In genomic region chrX:20254712-20255299, GRCh38 we compare ENCODE assay signal across 21 cellular contexts. TPM values are rescaled to one million over a fixed set of nuclear protein-coding genes. Genes with fewer than 3 reads are reported as not detected.
DNase-seq lines count a peak whose midpoint lies in the region; ATAC-seq, FAIRE-seq and TF ChIP-seq lines count a peak whose summit lies in the region.
"Had no signal": no experiment of that assay in that cellular context is flagged by ENCODE, and none has a peak within 500 bp of the region (broad histone marks: within the 10 kb centered on the region; RNA-seq: fewer than 3 reads in every experiment).

No MANE protein-coding gene starts in this region.

- no peaks in the 10 kb centered on the region for H3K27me3 ChIP-seq in astrocyte (ENCODE audit: insufficient read depth, low read length)
- no peaks in the 10 kb centered on the region for H3K27me3 ChIP-seq in GM23338 (ENCODE audit: insufficient read depth)

- TF ChIP-seq CTCF in HFFc6 (IDR thresholded peaks at IDR 0.05) (no peak), astrocyte (IDR thresholded peaks at IDR 0.05; ENCODE audit: insufficient read depth, low read depth, low read length) (no peak), GM23338 (conservative IDR thresholded peaks at IDR 0.05; ENCODE audit: low read depth in 2 of 2) (no peak)

- peaks cover 47% of the 10 kb centered on the region for H3K4me1 Mint-ChIP-seq in activated CD4-positive, alpha-beta T cell treated with anti-CD3 and anti-CD28 coated beads for 36 hours
- peaks cover 15% of the 10 kb centered on the region for H3K4me1 Mint-ChIP-seq in activated CD4-positive, alpha-beta T cell treated with anti-CD3 and anti-CD28 coated beads, Interleukin-2, amount 10 ng/mL, durations not matched to agents 24 days and 14 days
- peaks cover 27% of the 10 kb centered on the region for H3K4me1 Mint-ChIP-seq in HFFc6 (ENCODE audit: low read depth)
- H3K4me1 Mint-ChIP-seq in astrocyte (ENCODE audit: low read depth, unreplicated experiment): peaks cover 1% of the 10 kb centered on the region
- peaks cover 7% of the 10 kb centered on the region; the same call in 2 of the 3 replicates for H3K4me1 Mint-ChIP-seq in GM23338
- H3K4me1 Mint-ChIP-seq: stimulated activated memory B cell treated with anti-CD40 and anti-IgM and Interleukin-4, amounts not matched to agents 10 μg/mL and 1 μg/mL and 100 μg/mL, for 72 hours had no signal

- intact Hi-C loops in activated CD4-positive, alpha-beta T cell treated with anti-CD3 and anti-CD28 coated beads for 36 hours (cut with DNase I, micrococcal nuclease): no loop called here
- intact Hi-C loops in activated CD4-positive, alpha-beta T cell treated with anti-CD3 and anti-CD28 coated beads, Interleukin-2, amount 10 ng/mL, durations not matched to agents 24 days and 14 days (cut with micrococcal nuclease): no loop called here

- H3K9me3 ChIP-seq in astrocyte (ENCODE audit: insufficient read depth, low read depth, low read length): no peaks in the 10 kb centered on the region
- H3K9me3 ChIP-seq: prostate gland had no signal

- H3K27me3 Mint-ChIP-seq in activated CD4-positive, alpha-beta T cell treated with anti-CD3 and anti-CD28 coated beads for 36 hours: no peaks in the 10 kb centered on the region
- H3K27me3 Mint-ChIP-seq in activated CD4-positive, alpha-beta T cell treated with anti-CD3 and anti-CD28 coated beads, Interleukin-2, amount 10 ng/mL, durations not matched to agents 24 days and 14 days: no peaks in the 10 kb centered on the region
- H3K27me3 Mint-ChIP-seq in HFFc6 (ENCODE audit: insufficient read depth) (no peaks in the 10 kb centered on the region; the same call in 1 of the 2 replicates), astrocyte (ENCODE audit: low read depth, unreplicated experiment) (no peaks in the 10 kb centered on the region), GM23338 (ENCODE audit: insufficient read depth, low read depth, poor library complexity) (no peaks in the 10 kb centered on the region)
- H3K27me3 Mint-ChIP-seq: CD4-positive, CD25-positive, alpha-beta regulatory T cell; stimulated activated memory B cell treated with anti-CD40 and anti-IgM and Interleukin-4, amounts not matched to agents 10 μg/mL and 1 μg/mL and 100 μg/mL, for 72 hours had no signal

- H3K4me3 ChIP-seq in astrocyte (ENCODE audit: insufficient read depth, low read depth, low read length) (no peak overlapping the region), GM23338 (no peak overlapping the region)
- H3K4me3 ChIP-seq: prostate gland had no signal

- CTCF ChIA-PET in activated CD4-positive, alpha-beta T cell treated with anti-CD3 and anti-CD28 coated beads for 36 hours (lab: Charles Lee): no interaction called here

- no peaks in the 10 kb centered on the region for H3K9me2 ChIP-seq in GM23338 (ENCODE audit: insufficient read depth)

- H3K36me3 ChIP-seq in astrocyte (ENCODE audit: insufficient read depth, low read length): no peaks in the 10 kb centered on the region
- no peaks in the 10 kb centered on the region for H3K36me3 ChIP-seq in GM23338 (ENCODE audit: insufficient read depth)
- H3K36me3 ChIP-seq: prostate gland had no signal

- no peak overlapping the region for H3K4me3 Mint-ChIP-seq in activated CD4-positive, alpha-beta T cell treated with anti-CD3 and anti-CD28 coated beads for 36 hours
- H3K4me3 Mint-ChIP-seq in activated CD4-positive, alpha-beta T cell treated with anti-CD3 and anti-CD28 coated beads, Interleukin-2, amount 10 ng/mL, durations not matched to agents 24 days and 14 days: no peak overlapping the region
- no peak overlapping the region for H3K4me3 Mint-ChIP-seq in HFFc6
- H3K4me3 Mint-ChIP-seq in astrocyte (ENCODE audit: unreplicated experiment): no peak overlapping the region
- no peak overlapping the region for H3K4me3 Mint-ChIP-seq in GM23338
- H3K4me3 Mint-ChIP-seq: stimulated activated memory B cell treated with anti-CD40 and anti-IgM and Interleukin-4, amounts not matched to agents 10 μg/mL and 1 μg/mL and 100 μg/mL, for 72 hours; T-helper 2 cell treated with Interferon-gamma antibody and Interleukin-4, amounts not matched to agents 5 μg/mL and 100 μg/mL, for 36 hours had no signal

- H3K4me2 ChIP-seq in astrocyte (ENCODE audit: low read length): no peak overlapping the region
- H3K4me2 ChIP-seq in GM23338: no peak overlapping the region

- H4K20me1 ChIP-seq in astrocyte (ENCODE audit: insufficient read depth, low read length) (peaks cover 13% of the 10 kb centered on the region), GM23338 (replicated peaks; ENCODE audit: insufficient read depth) (no peaks in the 10 kb centered on the region; the same call in 1 of the 2 replicates)

- peaks cover 55% of the 10 kb centered on the region for H3K79me2 ChIP-seq in astrocyte (ENCODE audit: insufficient read depth, low read length)
- no peaks in the 10 kb centered on the region for H3K79me2 ChIP-seq in GM23338 (replicated peaks; ENCODE audit: insufficient read depth)

- peaks cover 16% of the 10 kb centered on the region for H3K36me3 Mint-ChIP-seq in activated CD4-positive, alpha-beta T cell treated with anti-CD3 and anti-CD28 coated beads for 36 hours (ENCODE audit: low read depth)
- H3K36me3 Mint-ChIP-seq in activated CD4-positive, alpha-beta T cell treated with anti-CD3 and anti-CD28 coated beads, Interleukin-2, amount 10 ng/mL, durations not matched to agents 24 days and 14 days (ENCODE audit: low read depth): peaks cover 20% of the 10 kb centered on the region
- H3K36me3 Mint-ChIP-seq in HFFc6 (ENCODE audit: low read depth) (no peaks in the 10 kb centered on the region), astrocyte (ENCODE audit: low read depth, unreplicated experiment) (peaks cover 2% of the 10 kb centered on the region), GM23338 (ENCODE audit: low read depth) (peaks cover 3% of the 10 kb centered on the region; the same call in 1 of the 3 replicates)

- H3K9ac ChIP-seq in astrocyte (ENCODE audit: low read length): no peak overlapping the region

- H3F3A ChIP-seq in GM23338 (replicated peaks; ENCODE audit: low read depth): no peaks in the 10 kb centered on the region

- no peak overlapping the region for H3K27ac ChIP-seq in astrocyte (ENCODE audit: low read depth, low read length)
- H3K27ac ChIP-seq in GM23338 (ENCODE audit: low read depth): no peak overlapping the region
- H3K27ac ChIP-seq: prostate gland had no signal

- peak overlapping the region; percentile 37 for H3K27ac Mint-ChIP-seq in activated CD4-positive, alpha-beta T cell treated with anti-CD3 and anti-CD28 coated beads for 36 hours
- H3K27ac Mint-ChIP-seq in activated CD4-positive, alpha-beta T cell treated with anti-CD3 and anti-CD28 coated beads, Interleukin-2, amount 10 ng/mL, durations not matched to agents 24 days and 14 days: no peak overlapping the region
- H3K27ac Mint-ChIP-seq in HFFc6: peak overlapping the region; percentile 63; the same call in 1 of the 2 replicates
- no peak overlapping the region for H3K27ac Mint-ChIP-seq in astrocyte (ENCODE audit: unreplicated experiment)
- H3K27ac Mint-ChIP-seq in GM23338: no peak overlapping the region
- H3K27ac Mint-ChIP-seq: stimulated activated memory B cell treated with anti-CD40 and anti-IgM and Interleukin-4, amounts not matched to agents 10 μg/mL and 1 μg/mL and 100 μg/mL, for 72 hours; T-helper 2 cell treated with Interferon-gamma antibody and Interleukin-4, amounts not matched to agents 5 μg/mL and 100 μg/mL, for 36 hours had no signal

- H3K4me1 ChIP-seq in astrocyte (ENCODE audit: insufficient read depth, low read length) (no peaks in the 10 kb centered on the region), GM23338 (ENCODE audit: insufficient read depth) (no peaks in the 10 kb centered on the region)
- H3K4me1 ChIP-seq: prostate gland had no signal

- FAIRE-seq in astrocyte (lab: Jason Lieb, UNC): peak; percentile 96
- FAIRE-seq: A204.1, kidney had no signal

- ATAC-seq in activated CD4-positive, alpha-beta T cell treated with anti-CD3 and anti-CD28 coated beads for 36 hours: no peak
- no peak for ATAC-seq in GM18867 (IDR thresholded peaks at IDR 0.05; ENCODE audit: unreplicated experiment)
- ATAC-seq in GM23338: no peak
- ATAC-seq: activated CD4-positive, CD25-positive, alpha-beta regulatory T cell treated with anti-CD3 and anti-CD28 coated beads, Interleukin-2, amount 50 U/mL, for 24 hours; stimulated activated memory B cell treated with anti-CD40 and anti-IgM and Interleukin-4, amounts not matched to agents 10 μg/mL and 1 μg/mL and 100 μg/mL, for 72 hours had no signal

- no peaks in the 10 kb centered on the region for H3K9me3 Mint-ChIP-seq in activated CD4-positive, alpha-beta T cell treated with anti-CD3 and anti-CD28 coated beads for 36 hours (ENCODE audit: low read depth)
- H3K9me3 Mint-ChIP-seq in activated CD4-positive, alpha-beta T cell treated with anti-CD3 and anti-CD28 coated beads, Interleukin-2, amount 10 ng/mL, durations not matched to agents 24 days and 14 days: no peaks in the 10 kb centered on the region
- H3K9me3 Mint-ChIP-seq in HFFc6: no peaks in the 10 kb centered on the region
- H3K9me3 Mint-ChIP-seq in astrocyte (ENCODE audit: unreplicated experiment): no peaks in the 10 kb centered on the region
- peaks cover 2% of the 10 kb centered on the region; the same call in 1 of the 3 replicates for H3K9me3 Mint-ChIP-seq in GM23338
- H3K9me3 Mint-ChIP-seq: stimulated activated memory B cell treated with anti-CD40 and anti-IgM and Interleukin-4, amounts not matched to agents 10 μg/mL and 1 μg/mL and 100 μg/mL, for 72 hours; T-helper 2 cell treated with Interferon-gamma antibody and Interleukin-4, amounts not matched to agents 5 μg/mL and 100 μg/mL, for 36 hours had no signal

- no peak for DNase-seq in activated CD4-positive, alpha-beta T cell treated with anti-CD3 and anti-CD28 coated beads for 36 hours
- no peak for DNase-seq in activated CD4-positive, alpha-beta T cell treated with anti-CD3 and anti-CD28 coated beads, Interleukin-2, amount 10 ng/mL, durations not matched to agents 24 days and 14 days
- no peak for DNase-seq in HFFc6
- peak; percentile 56 for DNase-seq in astrocyte (ENCODE audit: low read depth)
- DNase-seq in myocyte (ENCODE audit: low read depth): peak; percentile 28
- DNase-seq in SK-N-DZ (ENCODE audit: low spot score): no peak
- no peak for DNase-seq in GM23338 (ENCODE audit: low spot score)
- DNase-seq: CD4-positive, CD25-positive, alpha-beta regulatory T cell; EL; kidney; mesenchymal stem cell; NCI-H2081; NCI-H510A treated with DMSO at 0.1 percent for 48 hours; SHP77 treated with DMSO at 0.1 percent for 48 hours; trophoblast cell had no signal

- POLR2A ChIA-PET in activated CD4-positive, alpha-beta T cell treated with anti-CD3 and anti-CD28 coated beads for 36 hours (lab: Charles Lee): no interaction called here

- no peak overlapping the region for H2AFZ ChIP-seq in astrocyte (ENCODE audit: low read depth, low read length)
- no peak overlapping the region for H2AFZ ChIP-seq in GM23338

RNA-seq across cellular contexts. Expression of gene RPS6KA3, which starts 11.9 kb away (rescaled TPM):
- 10 to 100 TPM; 40.7 to 41.5 TPM for total RNA-seq in activated CD4-positive, alpha-beta T cell treated with anti-CD3 and anti-CD28 coated beads for 36 hours
- total RNA-seq in activated CD4-positive, alpha-beta T cell treated with anti-CD3 and anti-CD28 coated beads, Interleukin-2, amount 10 ng/mL, durations not matched to agents 24 days and 14 days: 49.8 and 51.1 TPM in 2 replicates
- 10 to 100 TPM; 21.5 to 28.3 (median 24.7) TPM for total RNA-seq in HFFc6 (2021; fragmentation: NEBNext Ultra II Directional; extraction: Animal tissue kit (Norgen Biotek cat#: 25700))
- 34.3 and 42.9 TPM in 2 replicates for total RNA-seq in astrocyte
- total RNA-seq in myocyte: 33.0 and 39.9 TPM in 2 replicates
- 12.2 TPM for polyA plus RNA-seq in myocyte (2012)
- polyA plus RNA-seq in SK-N-DZ (2014; cell fraction: cytosol; rRNA removed): 16.8 and 21.7 TPM in 2 replicates
- 9.3 and 14.0 TPM in 2 replicates for polyA plus RNA-seq in SK-N-DZ (2014; cell fraction: nucleus; rRNA removed)
- 10.3 and 12.2 TPM in 2 replicates for total RNA-seq in GM23338 (2014; rRNA removed; shearing (Covaris generic))
- polyA plus RNA-seq in GM23338 (2016; fragmentation: Nextera tagmentation; extraction: Ambion mirVana): 3.2 and 3.3 TPM in 2 replicates

Comparison
In these comparisons a context has a peak if more than half of its experiments do, and no peak if none do; other contexts are left out.
1. H3K27ac Mint-ChIP-seq: peak in activated CD4-positive, alpha-beta T cell treated with anti-CD3 and anti-CD28 coated beads for 36 hours (single experiment) and HFFc6 (single experiment); none in activated CD4-positive, alpha-beta T cell treated with anti-CD3 and anti-CD28 coated beads, Interleukin-2, amount 10 ng/mL, durations not matched to agents 24 days and 14 days (single experiment), astrocyte (single experiment) and GM23338 (single experiment).
2. DNase-seq: peak in astrocyte (single experiment) and myocyte (single experiment); none in activated CD4-positive, alpha-beta T cell treated with anti-CD3 and anti-CD28 coated beads for 36 hours (single experiment), activated CD4-positive, alpha-beta T cell treated with anti-CD3 and anti-CD28 coated beads, Interleukin-2, amount 10 ng/mL, durations not matched to agents 24 days and 14 days (single experiment), HFFc6 (single experiment), SK-N-DZ (single experiment) and GM23338 (single experiment).